In genomic region chr20:56386219-56386618, GRCh38 we compare ENCODE assay signal across 19 cellular contexts. TPM values are rescaled to one million over a fixed set of nuclear protein-coding genes. Genes with fewer than 3 reads are reported as not detected.
DNase-seq lines count a peak whose midpoint lies in the region; ATAC-seq and TF ChIP-seq lines count a peak whose summit lies in the region.
"Had no signal": no experiment of that assay in that cellular context is flagged by ENCODE, and none has a peak within 500 bp of the region (broad histone marks: within the 10 kb centered on the region; RNA-seq: fewer than 3 reads in every experiment).

No MANE protein-coding gene starts in this region.

- peak overlapping the region; percentile 13 for H3K27ac ChIP-seq in A673 (ENCODE audit: low read depth, low read length, poor library complexity, severe bottlenecking)
- H3K27ac ChIP-seq in GM23338 (ENCODE audit: low read depth), result no peak overlapping the region

- H3K9me3 ChIP-seq in A673 (ENCODE audit: low read depth, low read length, poor library complexity, severe bottlenecking), result no peaks in the 10 kb centered on the region

- peaks cover 100% of the 10 kb centered on the region for H3K79me2 ChIP-seq in GM23338 (replicated peaks; ENCODE audit: insufficient read depth)

- H3K27ac Mint-ChIP-seq in GM23338 (peak overlapping the region; percentile 86), neural crest cell (ENCODE audit: unreplicated experiment) (no peak overlapping the region), Calu3 (ENCODE audit: unreplicated experiment) (no peak overlapping the region)

- no peak overlapping the region for H3K4me2 ChIP-seq in GM23338

- BruUV-seq in A673 (replicated peaks; lab: Mats Ljungman, UMichigan) (no TSS peak), Calu3 (replicated peaks; lab: Mats Ljungman, UMichigan) (no TSS peak)

- H3K27me3 Mint-ChIP-seq in GM23338 (ENCODE audit: insufficient read depth, low read depth, poor library complexity), result peaks cover 11% of the 10 kb centered on the region
- no peaks in the 10 kb centered on the region for H3K27me3 Mint-ChIP-seq in neural crest cell (ENCODE audit: low read depth)
- H3K27me3 Mint-ChIP-seq in Calu3 (ENCODE audit: unreplicated experiment), result no peaks in the 10 kb centered on the region

- no peaks in the 10 kb centered on the region for H3K9me2 ChIP-seq in GM23338 (ENCODE audit: insufficient read depth)

- POLR2A ChIA-PET in A673 (lab: Charles Lee; ENCODE audit: low non-redundant PET), result no interaction called here

- H3K4me3 Mint-ChIP-seq in GM23338 (no peak overlapping the region), neural crest cell (peak overlapping the region; percentile 60), Calu3 (ENCODE audit: low read depth, unreplicated experiment) (no peak overlapping the region)

- no peaks in the 10 kb centered on the region for H3K27me3 ChIP-seq in A673 (replicated peaks; ENCODE audit: insufficient read depth, low read depth, low read length, poor library complexity)
- no peaks in the 10 kb centered on the region for H3K27me3 ChIP-seq in GM23338 (ENCODE audit: insufficient read depth)

- no peak overlapping the region for H2AFZ ChIP-seq in GM23338

- no peaks in the 10 kb centered on the region for H3F3A ChIP-seq in GM23338 (replicated peaks; ENCODE audit: low read depth)

- peaks cover 33% of the 10 kb centered on the region for H4K20me1 ChIP-seq in GM23338 (replicated peaks; ENCODE audit: insufficient read depth)

- no peak overlapping the region for H3K4me3 ChIP-seq in A673 (ENCODE audit: low read depth, low read length, poor library complexity, severe bottlenecking)
- H3K4me3 ChIP-seq in GM23338, result no peak overlapping the region

- H3K36me3 Mint-ChIP-seq in GM23338 (ENCODE audit: low read depth) (peaks cover 90% of the 10 kb centered on the region), neural crest cell (ENCODE audit: low read depth) (peaks cover 19% of the 10 kb centered on the region), Calu3 (ENCODE audit: insufficient read depth, unreplicated experiment) (peaks cover 39% of the 10 kb centered on the region)

- ATAC-seq in GM23338 (no peak), SK-N-SH treated with all-trans-retinoic acid at 6 μM for 48 hours (peak; percentile 49)
- ATAC-seq: PC-3 had no signal

- DNase-seq in A673 (ENCODE audit: low spot score) (no peak), GM23338 (ENCODE audit: low spot score) (no peak), neural crest cell (ENCODE audit: low read depth, low spot score) (no peak), COR-L47 (lab: John Stamatoyannopoulos, UW) (no peak), Calu3 (no peak), superior temporal gyrus (ENCODE audit: extremely low spot score) (no peak)
- DNase-seq: ACHN, C1 segment of cervical spinal cord, DMS 273 treated with DMSO at 0.1 percent for 48 hours, DND-41, KG1, NCI-H1417 treated with DMSO at 0.1 percent for 48 hours, NCI-H187 treated with DMSO at 0.1 percent for 48 hours, NCI-H345, NCI-H524 treated with DMSO at 0.1 percent for 48 hours, PC-3, RPMI8226, SHP77 treated with DMSO at 0.1 percent for 48 hours had no signal

- no peak for TF ChIP-seq CTCF in A673 (conservative IDR thresholded peaks at IDR 0.05; ENCODE audit: low read depth, low read length)
- no peak for TF ChIP-seq CTCF in GM23338 (conservative IDR thresholded peaks at IDR 0.05; ENCODE audit: low read depth in 2 of 2)
- TF ChIP-seq CTCF in neural crest cell (conservative IDR thresholded peaks at IDR 0.05), result no peak
- no peak for TF ChIP-seq CTCF in Calu3 (IDR thresholded peaks at IDR 0.05; ENCODE audit: unreplicated experiment)

- H3K4me1 Mint-ChIP-seq in GM23338 (peaks cover 6% of the 10 kb centered on the region), neural crest cell (peaks cover 20% of the 10 kb centered on the region), Calu3 (ENCODE audit: low read depth, unreplicated experiment) (peaks cover 19% of the 10 kb centered on the region)

- peaks cover 96% of the 10 kb centered on the region for H3K36me3 ChIP-seq in A673 (ENCODE audit: insufficient read depth, low read length, poor library complexity, severe bottlenecking)
- peaks cover 71% of the 10 kb centered on the region for H3K36me3 ChIP-seq in GM23338 (ENCODE audit: insufficient read depth)

- H3K9me3 Mint-ChIP-seq in GM23338, result no peaks in the 10 kb centered on the region; the same call in 2 of the 3 replicates
- no peaks in the 10 kb centered on the region for H3K9me3 Mint-ChIP-seq in neural crest cell
- no peaks in the 10 kb centered on the region for H3K9me3 Mint-ChIP-seq in Calu3 (ENCODE audit: low read depth, unreplicated experiment)

- H3K4me1 ChIP-seq in A673 (ENCODE audit: insufficient read depth, low read length, poor library complexity, severe bottlenecking) (peaks cover 13% of the 10 kb centered on the region), GM23338 (ENCODE audit: insufficient read depth) (peaks cover 7% of the 10 kb centered on the region)

- CTCF ChIA-PET in A673 (lab: Charles Lee) (no interaction called here), Calu3 (lab: Charles Lee) (no interaction called here)

- intact Hi-C loops in A673 (cut with micrococcal nuclease; ENCODE audit: unreplicated experiment), result no loop called here
- intact Hi-C loops in Calu3 (cut with micrococcal nuclease; ENCODE audit: unreplicated experiment), result no loop called here

TF ChIP-seq in GM23338, 12 proteins besides CTCF, POLR2A, EP300 and RAD21 (continues in another document):
- TF ChIP-seq REST (IDR thresholded peaks at IDR 0.05; ENCODE audit: unreplicated experiment), result no peak

TF ChIP-seq in SK-N-SH treated with all-trans-retinoic acid at 6 μM for 48 hours, 23 proteins besides CTCF, POLR2A, EP300 and RAD21:
- TF ChIP-seq, protein P1, sequence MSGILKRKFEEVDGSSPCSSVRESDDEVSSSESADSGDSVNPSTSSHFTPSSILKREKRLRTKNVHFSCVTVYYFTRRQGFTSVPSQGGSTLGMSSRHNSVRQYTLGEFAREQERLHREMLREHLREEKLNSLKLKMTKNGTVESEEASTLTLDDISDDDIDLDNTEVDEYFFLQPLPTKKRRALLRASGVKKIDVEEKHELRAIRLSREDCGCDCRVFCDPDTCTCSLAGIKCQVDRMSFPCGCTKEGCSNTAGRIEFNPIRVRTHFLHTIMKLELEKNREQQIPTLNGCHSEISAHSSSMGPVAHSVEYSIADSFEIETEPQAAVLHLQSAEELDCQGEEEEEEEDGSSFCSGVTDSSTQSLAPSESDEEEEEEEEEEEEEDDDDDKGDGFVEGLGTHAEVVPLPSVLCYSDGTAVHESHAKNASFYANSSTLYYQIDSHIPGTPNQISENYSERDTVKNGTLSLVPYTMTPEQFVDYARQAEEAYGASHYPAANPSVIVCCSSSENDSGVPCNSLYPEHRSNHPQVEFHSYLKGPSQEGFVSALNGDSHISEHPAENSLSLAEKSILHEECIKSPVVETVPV (CRISPR knock-in tag; IDR thresholded peaks at IDR 0.05), result no peak
- TF ChIP-seq ZFP3 (CRISPR knock-in tag; IDR thresholded peaks at IDR 0.05) (no peak), ZNF70 (CRISPR knock-in tag; IDR thresholded peaks at IDR 0.05) (no peak), TCF4 (CRISPR knock-in tag; IDR thresholded peaks at IDR 0.05; ENCODE audit: borderline replicate concordance) (no peak), ARNTL (CRISPR knock-in tag; IDR thresholded peaks at IDR 0.05; ENCODE audit: borderline replicate concordance, low read depth) (no peak), PPARA (CRISPR knock-in tag; IDR thresholded peaks at IDR 0.05; ENCODE audit: borderline replicate concordance) (no peak), ZNF565 (CRISPR knock-in tag; conservative IDR thresholded peaks at IDR 0.05; ENCODE audit: low read depth) (no peak), RARB (CRISPR knock-in tag; IDR thresholded peaks at IDR 0.05) (no peak)

RNA-seq across cellular contexts. Expression of gene AURKA, which starts 5.8 kb away (rescaled TPM):
- total RNA-seq in A673 (2021) (105 and 112 TPM in 2 replicates), neural crest cell (60.3 and 65.2 TPM in 2 replicates), Calu3 (2022) (73.8 and 75.5 TPM in 2 replicates)
- 75.8 and 96.9 TPM in 2 replicates for total RNA-seq in GM23338 (2014; rRNA removed; shearing (Covaris generic))
- 79.3 and 82.0 TPM in 2 replicates for polyA plus RNA-seq in GM23338 (2016; fragmentation: Nextera tagmentation; extraction: Ambion mirVana)

RNA-seq across cellular contexts. Expression of gene CSTF1, which starts 6.2 kb away (rescaled TPM):
- 52.5 and 58.2 TPM in 2 replicates for total RNA-seq in A673 (2021)
- total RNA-seq in GM23338 (2014; rRNA removed; shearing (Covaris generic)), result 59.1 and 62.3 TPM in 2 replicates
- 17.1 and 21.5 TPM in 2 replicates for polyA plus RNA-seq in GM23338 (2016; fragmentation: Nextera tagmentation; extraction: Ambion mirVana)
- total RNA-seq in neural crest cell, result 51.9 and 52.7 TPM in 2 replicates
- 41.0 and 44.3 TPM in 2 replicates for total RNA-seq in Calu3 (2022)

RNA-seq across cellular contexts. Expression of gene CASS4, which starts 25.8 kb away (rescaled TPM):
- total RNA-seq in A673 (2021) (0.11 and 0.28 TPM in 2 replicates), neural crest cell (0.14 and 0.16 TPM in 2 replicates), Calu3 (2022) (0.24 and 0.27 TPM in 2 replicates)
- 0.12 TPM in 1 of 2 replicates, not detected in the other for total RNA-seq in GM23338 (2014; rRNA removed; shearing (Covaris generic))
- not detected in 2 replicates for polyA plus RNA-seq in GM23338 (2016; fragmentation: Nextera tagmentation; extraction: Ambion mirVana)

RNA-seq across cellular contexts. Expression of gene FAM210B, which starts 27.4 kb away (rescaled TPM):
- total RNA-seq in A673 (2021), result 5.5 and 8.1 TPM in 2 replicates
- 15.7 and 16.2 TPM in 2 replicates for total RNA-seq in GM23338 (2014; rRNA removed; shearing (Covaris generic))
- 14.6 and 15.4 TPM in 2 replicates for polyA plus RNA-seq in GM23338 (2016; fragmentation: Nextera tagmentation; extraction: Ambion mirVana)
- total RNA-seq in neural crest cell, result 30.8 and 33.2 TPM in 2 replicates
- total RNA-seq in Calu3 (2022), result 8.7 and 9.4 TPM in 2 replicates
